Comparison of ENCODE assay signal across 31 cellular contexts in genomic region chr18:6775702-6776101, GRCh38. TPM values are rescaled to one million over a fixed set of nuclear protein-coding genes. Genes with fewer than 3 reads are reported as not detected.
DNase-seq lines count a peak whose midpoint lies in the region; ATAC-seq, FAIRE-seq and TF ChIP-seq lines count a peak whose summit lies in the region.
"Had no signal": no experiment of that assay in that cellular context is flagged by ENCODE, and none has a peak within 500 bp of the region (broad histone marks: within the 10 kb centered on the region; RNA-seq: fewer than 3 reads in every experiment).

No MANE protein-coding gene starts in this region.

- H2BK120ac ChIP-seq in mesenchymal stem cell (ENCODE audit: low read depth, low read length): no peak overlapping the region

- ATAC-seq in PC-3: peak; percentile 33
- ATAC-seq in GM19035 (IDR thresholded peaks at IDR 0.05; ENCODE audit: unreplicated experiment): no peak
- no peak for ATAC-seq in left lobe of liver
- ATAC-seq: esophagus mucosa; K562; naive thymus-derived CD8-positive, alpha-beta T cell; stimulated activated naive B cell treated with anti-CD40 and anti-IgM and Interleukin-4, amounts not matched to agents 10 μg/mL and 1 μg/mL and 100 μg/mL, for 72 hours had no signal

- no peak overlapping the region for H3K4ac ChIP-seq in mesenchymal stem cell (ENCODE audit: low read depth in 1 of 2, low read length in 2 of 2)

- peaks cover 1% of the 10 kb centered on the region for H3K79me1 ChIP-seq in mesenchymal stem cell (replicated peaks; ENCODE audit: low read length, poor library complexity, severe bottlenecking)

- H2BK15ac ChIP-seq in mesenchymal stem cell (ENCODE audit: low read depth, poor library complexity, severe bottlenecking): no peak overlapping the region

- H3K9ac ChIP-seq in PC-3 (ENCODE audit: low read length) (no peak overlapping the region), mesenchymal stem cell (ENCODE audit: low read length) (peak overlapping the region; percentile 81)

- WGBS in mesenchymal stem cell: 55% methylated on average over 2 of the region's 2 CpGs
- WGBS in sigmoid colon, 2 donors: 22 to 39% methylated on average over 2 of the region's 2 CpGs

- no peak overlapping the region for H3K23ac ChIP-seq in mesenchymal stem cell (ENCODE audit: low read length in 2 of 2)

- no peak for DNase-seq in AG04450 (ENCODE audit: low read depth, low spot score)
- no peak for DNase-seq in PC-3
- no peak for DNase-seq in mesenchymal stem cell
- no peak for DNase-seq in sigmoid colon
- DNase-seq in left lobe of liver (ENCODE audit: low spot score): no peak
- no peak for DNase-seq in H54 (ENCODE audit: insufficient read length, low spot score)
- no peak for DNase-seq in NCI-H510A treated with DMSO at 0.1 percent for 48 hours (lab: John Stamatoyannopoulos, UW)
- DNase-seq: activated CD4-positive, alpha-beta memory T cell treated with anti-CD3 and anti-CD28 coated beads, Interleukin-2, amount 10 ng/mL, durations not matched to agents 7 days and 5 days; activated CD4-positive, alpha-beta T cell treated with anti-CD3 and anti-CD28 coated beads for 1 hour; activated CD8-positive, alpha-beta memory T cell treated with anti-CD3 and anti-CD28 coated beads, Interleukin-2, amount 50 U/mL, for 48 hours; BE2C; colonic mucosa; effector CD8-positive, alpha-beta T cell; hippocampal formation; naive thymus-derived CD8-positive, alpha-beta T cell; NCI-H1105; NCI-H1930; NCI-H748 treated with DMSO at 0.1 percent for 48 hours; RPMI8226; stimulated activated CD4-positive, alpha-beta T cell treated with anti-CD3 and anti-CD28 coated beads, Interleukin-15, amount 100 ng/mL, for 24 hours; stimulated activated naive B cell treated with anti-CD40 and anti-IgM and Interleukin-4, amounts not matched to agents 10 μg/mL and 1 μg/mL and 100 μg/mL, for 72 hours had no signal

- no peak overlapping the region for H2AK5ac ChIP-seq in mesenchymal stem cell (ENCODE audit: low read length, severe bottlenecking)

- POLR2A ChIA-PET in AG04450 (lab: Yijun Ruan, JAX): interaction anchor here (0.6 to 1.4 kb wide), 3 partner anchors 20 to 95 kb away, joined by 3 to 4 read pairs (median 3); no protein-coding TSS in a partner anchor
- POLR2A ChIA-PET in PC-3 (lab: Charles Lee; ENCODE audit: unreplicated experiment): no interaction called here

- H2BK12ac ChIP-seq in mesenchymal stem cell (ENCODE audit: low read length in 2 of 2): no peak overlapping the region

- H4K8ac ChIP-seq in mesenchymal stem cell (ENCODE audit: low read length): no peak overlapping the region

- H3K9me2 ChIP-seq in PC-3 (replicated peaks; ENCODE audit: low read length): no peaks in the 10 kb centered on the region

- H3K27ac ChIP-seq in AG04450 (ENCODE audit: low read depth, low read length) (peak overlapping the region; percentile 75), PC-3 (ENCODE audit: low read length) (no peak overlapping the region), mesenchymal stem cell (ENCODE audit: low read length, poor library complexity, severe bottlenecking) (no peak overlapping the region), sigmoid colon (peak overlapping the region in 3 of 4 donors; percentile 63 to 81 (median 77))
- H3K27ac ChIP-seq: colonic mucosa had no signal

- no peak overlapping the region for H2BK5ac ChIP-seq in mesenchymal stem cell (ENCODE audit: low read depth, low read length, poor library complexity, severe bottlenecking)

- TF ChIP-seq CTCF in AG04450 (IDR thresholded peaks at IDR 0.05; ENCODE audit: low read depth, low read length) (no peak), PC-3 (conservative IDR thresholded peaks at IDR 0.05; ENCODE audit: low read depth, low read length) (no peak), sigmoid colon (IDR thresholded peaks at IDR 0.05) (no peak)

- BruUV-seq in PC-3 (replicated peaks; lab: Mats Ljungman, UMichigan): no TSS peak

- H3K79me2 ChIP-seq in PC-3 (ENCODE audit: low read length): no peaks in the 10 kb centered on the region

- no peak overlapping the region for H3K4me2 ChIP-seq in PC-3 (ENCODE audit: low read length)
- H3K4me2 ChIP-seq in mesenchymal stem cell (ENCODE audit: low read length, poor library complexity, severe bottlenecking): no peak overlapping the region

- CTCF ChIA-PET in AG04450 (lab: Charles Lee) (interaction anchor here (0.6 to 2.0 kb wide), 3 partner anchors 12 to 43 kb away, joined by 3 to 5 read pairs (median 4); no protein-coding TSS in a partner anchor), PC-3 (lab: Charles Lee) (no interaction called here)

- no peaks in the 10 kb centered on the region for H3K27me3 ChIP-seq in AG04450 (ENCODE audit: control insufficient read depth, insufficient read depth, low read length)
- no peaks in the 10 kb centered on the region for H3K27me3 ChIP-seq in PC-3 (ENCODE audit: low read length)
- H3K27me3 ChIP-seq in mesenchymal stem cell (ENCODE audit: control insufficient read depth in 1 of 2, insufficient read depth in 1 of 2, low read length in 2 of 2): no peaks in the 10 kb centered on the region
- H3K27me3 ChIP-seq in sigmoid colon: no peaks in the 10 kb centered on the region
- H3K27me3 ChIP-seq: BE2C, colonic mucosa, ovary had no signal

- no peak overlapping the region for H4K91ac ChIP-seq in mesenchymal stem cell (ENCODE audit: low read length)

- FAIRE-seq in H54 (lab: Jason Lieb, UNC): no peak
- FAIRE-seq: frontal cortex, H1, K562, TTC549 had no signal

- H3K18ac ChIP-seq in mesenchymal stem cell (ENCODE audit: low read depth in 1 of 2, low read length in 2 of 2): no peak overlapping the region

- no peak overlapping the region for H3K14ac ChIP-seq in mesenchymal stem cell (ENCODE audit: low read length in 2 of 2)

- intact Hi-C loops in PC-3 (cut with micrococcal nuclease) (no loop called here), sigmoid colon (cut with DNase I) (loop anchor here (2.0 kb wide), 1 partner anchor 43 kb away; no protein-coding TSS in a partner anchor)

- H3F3A ChIP-seq in PC-3 (ENCODE audit: low read length, unreplicated experiment): no peaks in the 10 kb centered on the region

- H3K36me3 ChIP-seq in PC-3 (ENCODE audit: low read depth, low read length) (no peaks in the 10 kb centered on the region), mesenchymal stem cell (ENCODE audit: control insufficient read depth in 1 of 2, insufficient read depth in 2 of 2, low read depth in 1 of 2, low read length in 2 of 2) (no peaks in the 10 kb centered on the region), sigmoid colon (no peaks in the 10 kb centered on the region)
- H3K36me3 ChIP-seq: BE2C, colonic mucosa, ovary had no signal

- no peak overlapping the region for H2AFZ ChIP-seq in PC-3 (ENCODE audit: low read length)
- no peak overlapping the region for H2AFZ ChIP-seq in mesenchymal stem cell (ENCODE audit: low read depth, low read length)

- H3K9me3 ChIP-seq in AG04450 (ENCODE audit: control insufficient read depth, insufficient read depth, low read length) (no peaks in the 10 kb centered on the region), PC-3 (ENCODE audit: low read length) (no peaks in the 10 kb centered on the region), mesenchymal stem cell (ENCODE audit: control insufficient read depth, low read length) (no peaks in the 10 kb centered on the region), sigmoid colon (no peaks in the 10 kb centered on the region)
- H3K9me3 ChIP-seq: BE2C, colonic mucosa, ovary had no signal

- 0 out of 2 replicates have a peak, but pooled peaks cover 6% of the 10 kb centered on the region for H3K4me1 ChIP-seq in PC-3 (ENCODE audit: insufficient read depth, low read length)
- H3K4me1 ChIP-seq in mesenchymal stem cell (ENCODE audit: control insufficient read depth, insufficient read depth, low read depth, low read length): peaks cover 8% of the 10 kb centered on the region
- peaks cover 0 to 21% (median 15%) of the 10 kb centered on the region in 4 donors for H3K4me1 ChIP-seq in sigmoid colon
- H3K4me1 ChIP-seq: BE2C, colonic mucosa had no signal

- TF ChIP-seq POLR2A in sigmoid colon (IDR thresholded peaks at IDR 0.05) (no peak), H54 (IDR thresholded peaks at IDR 0.05; ENCODE audit: low read depth, low read length) (no peak)

- no peaks in the 10 kb centered on the region for H4K20me1 ChIP-seq in PC-3 (ENCODE audit: low read length)

- no peak for TF ChIP-seq EP300 in sigmoid colon (IDR thresholded peaks at IDR 0.05)

- no peak overlapping the region for H3K4me3 ChIP-seq in AG04450 (ENCODE audit: low read depth, low read length)
- H3K4me3 ChIP-seq in PC-3 (ENCODE audit: low read length): no peak overlapping the region
- H3K4me3 ChIP-seq in mesenchymal stem cell (ENCODE audit: insufficient read depth in 1 of 2, low read depth in 1 of 2, low read length in 2 of 2): no peak overlapping the region
- no peak overlapping the region for H3K4me3 ChIP-seq in sigmoid colon
- H3K4me3 ChIP-seq: colonic mucosa, K562, ovary had no signal

RNA-seq across cellular contexts. Expression of gene ARHGAP28, which starts 46.2 kb away (rescaled TPM):
- polyA plus RNA-seq in AG04450 (2011; rRNA removed) (30.6 and 38.2 TPM in 2 replicates), sigmoid colon (1 to 10 TPM in 2 of 3 donors, under 1 TPM in 1; 0.23 to 2.4 (median 1.0) TPM)
- polyA minus RNA-seq in AG04450 (2011; rRNA and poly(A)+ RNA removed): 41.1 and 45.7 TPM in 2 replicates
- total RNA-seq in PC-3 (2014; rRNA removed) (8.1 and 10.0 TPM in 2 replicates), sigmoid colon (10 to 100 TPM in 1 of 4 donors, 1 to 10 TPM in 3; 4.3 to 13.2 (median 9.0) TPM), left lobe of liver (0.68 TPM)
- polyA plus RNA-seq in mesenchymal stem cell (2013, experiment 1 of 2): 8.3 TPM
- 8.3 TPM for polyA plus RNA-seq in mesenchymal stem cell (2013, experiment 2 of 2)
- total RNA-seq: A673; activated CD4-positive, alpha-beta memory T cell treated with anti-CD3 and anti-CD28 coated beads, Interleukin-2, amount 10 ng/mL, durations not matched to agents 7 days and 5 days; HT-29; naive thymus-derived CD8-positive, alpha-beta T cell; T-helper 1 cell treated with Interleukin-12 subunit alpha and Interleukin-12 subunit beta and Interleukin-4 antibody, amounts not matched to agents 30 ng/mL and 1 ng/mL, for 36 hours had no signal
- polyA plus RNA-seq: naive thymus-derived CD8-positive, alpha-beta T cell had no signal

Comparison
In these comparisons a context has a peak if more than half of its experiments do, and no peak if none do; other contexts are left out.
1. H3K27ac ChIP-seq: peak in AG04450 (single experiment) and sigmoid colon (3 of 4); none in PC-3 (single experiment) and mesenchymal stem cell (single experiment).